Comparison of ENCODE assay signal across 15 cellular contexts in genomic region chr1:6329392-6329791, GRCh38.
A peak's percentile ranks its signal among the peaks of the same experiment; 100 is the strongest.
DNase-seq lines count a peak whose midpoint lies in the region; TF ChIP-seq lines count a peak whose summit lies in the region.
"Had no signal": no experiment of that assay in that cellular context is flagged by ENCODE, and none has a peak within 500 bp of the region (broad histone marks: within the 10 kb centered on the region; RNA-seq: fewer than 3 reads in every experiment).

No MANE protein-coding gene starts in this region.

- no peak overlapping the region for H3K4me3 ChIP-seq in uterus
- H3K4me3 ChIP-seq: BLaER1, coronary artery had no signal

- no peaks in the 10 kb centered on the region for H3K9me3 Mint-ChIP-seq in brain
- H3K9me3 Mint-ChIP-seq in mesothelial cell of epicardium, result no peaks in the 10 kb centered on the region
- H3K9me3 Mint-ChIP-seq: activated CD4-positive, alpha-beta T cell treated with anti-CD3 and anti-CD28 coated beads, Interleukin-2, amount 10 ng/mL, durations not matched to agents 7 days and 5 days; naive B cell; T-cell had no signal

- H3K4me1 ChIP-seq in uterus, result peaks cover 6 to 11% of the 10 kb centered on the region in 2 donors

- H3K4me1 Mint-ChIP-seq in brain (peaks cover 70% of the 10 kb centered on the region), mesothelial cell of epicardium (peaks cover 16% of the 10 kb centered on the region)
- H3K4me1 Mint-ChIP-seq: activated CD4-positive, alpha-beta T cell treated with anti-CD3 and anti-CD28 coated beads, Interleukin-2, amount 10 ng/mL, durations not matched to agents 7 days and 5 days; naive B cell; T-cell had no signal

- H3K27ac Mint-ChIP-seq in brain, result peak overlapping the region; percentile 65 to 98 (median 96)
- peak overlapping the region; percentile 41 for H3K27ac Mint-ChIP-seq in mesothelial cell of epicardium
- H3K27ac Mint-ChIP-seq: activated CD4-positive, alpha-beta T cell treated with anti-CD3 and anti-CD28 coated beads, Interleukin-2, amount 10 ng/mL, durations not matched to agents 7 days and 5 days; naive B cell; T-cell had no signal

- intact Hi-C loops in uterus (cut with DNase I; ENCODE audit: low total_unique reads), result no loop called here

- no peaks in the 10 kb centered on the region for H3K27me3 Mint-ChIP-seq in brain
- no peaks in the 10 kb centered on the region for H3K27me3 Mint-ChIP-seq in mesothelial cell of epicardium (ENCODE audit: low read depth)
- H3K27me3 Mint-ChIP-seq: activated CD4-positive, alpha-beta T cell treated with anti-CD3 and anti-CD28 coated beads, Interleukin-2, amount 10 ng/mL, durations not matched to agents 7 days and 5 days; naive B cell; T-cell had no signal

- H3K27ac ChIP-seq in uterus, result peak overlapping the region; percentile 53 to 70
- H3K27ac ChIP-seq: BLaER1, coronary artery had no signal

- no peaks in the 10 kb centered on the region for H3K36me3 ChIP-seq in uterus

- H3K4me3 Mint-ChIP-seq in brain (peak overlapping the region in 4 of 5 experiments; percentile 25 to 69 (median 52)), mesothelial cell of epicardium (no peak overlapping the region)
- H3K4me3 Mint-ChIP-seq: activated CD4-positive, alpha-beta T cell treated with anti-CD3 and anti-CD28 coated beads, Interleukin-2, amount 10 ng/mL, durations not matched to agents 7 days and 5 days; naive B cell; T-cell had no signal

- H3K36me3 Mint-ChIP-seq in brain (peaks cover 31% of the 10 kb centered on the region), mesothelial cell of epicardium (peaks cover 2% of the 10 kb centered on the region)
- H3K36me3 Mint-ChIP-seq: naive B cell had no signal

- no peak for TF ChIP-seq CTCF in brain (conservative IDR thresholded peaks at IDR 0.05)
- no peak for TF ChIP-seq CTCF in mesothelial cell of epicardium (IDR thresholded peaks at IDR 0.05; ENCODE audit: unreplicated experiment)
- TF ChIP-seq CTCF in uterus (IDR thresholded peaks at IDR 0.05), result no peak

- no peak for TF ChIP-seq POLR2A in uterus (IDR thresholded peaks at IDR 0.05)

- H3K27me3 ChIP-seq in uterus, result no peaks in the 10 kb centered on the region
- H3K27me3 ChIP-seq: BLaER1 had no signal

- no peaks in the 10 kb centered on the region for H3K9me3 ChIP-seq in uterus
- H3K9me3 ChIP-seq: BLaER1 had no signal

- DNase-seq in NCI-H1092 (lab: John Stamatoyannopoulos, UW) (peak; percentile 61), mesothelial cell of epicardium (ENCODE audit: low spot score in 2 of 2, unreplicated experiment in 2 of 2) (no peak), uterus (peak; percentile 52 to 72), NCI-H128 (lab: John Stamatoyannopoulos, UW; ENCODE audit: unreplicated experiment) (no peak), NCI-H1105 (lab: John Stamatoyannopoulos, UW) (no peak), HuH-7.5 (ENCODE audit: low spot score) (no peak)
- DNase-seq: activated CD4-positive, alpha-beta T cell treated with anti-CD3 and anti-CD28 coated beads, Interleukin-2, amount 10 ng/mL, durations not matched to agents 7 days and 5 days; activated naive CD4-positive, alpha-beta T cell treated with Interleukin-2 at 50 U/mL for 16 hours; naive B cell; small intestine; stimulated activated CD4-positive, alpha-beta T cell treated with anti-CD3 and anti-CD28 coated beads, Interleukin-4, amount 100 ng/mL, for 1 hour; T-cell had no signal

Comparison
In these comparisons a context has a peak if more than half of its experiments do, and no peak if none do; other contexts are left out.
1. DNase-seq: peak in NCI-H1092 (single experiment) and uterus (2 of 2); none in mesothelial cell of epicardium (0 of 2), NCI-H128 (single experiment), NCI-H1105 (single experiment) and HuH-7.5 (single experiment).